In the genomic region with DNA sequence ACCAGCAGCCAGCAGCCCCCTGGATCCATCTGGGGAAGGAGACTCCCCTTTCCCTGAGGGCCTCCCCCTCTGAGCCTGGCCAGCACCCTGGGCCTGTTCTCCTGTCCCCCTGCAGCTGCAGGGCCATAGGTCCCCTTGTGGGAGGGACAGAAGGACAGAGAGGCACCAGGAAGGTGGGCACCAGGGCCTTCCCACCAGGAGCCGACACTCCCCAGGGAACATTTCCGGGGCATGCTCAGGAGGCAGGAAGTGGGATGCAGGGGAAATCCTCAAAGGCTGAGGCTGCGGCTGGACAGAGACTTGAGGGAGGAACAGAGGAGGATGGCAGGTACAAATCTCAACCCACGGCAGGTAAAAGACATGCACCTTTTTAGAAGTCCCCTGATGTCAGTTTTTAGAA, we compare ENCODE assay signal across 25 cellular contexts.
"Had no signal": no experiment of that assay in that cellular context is flagged by ENCODE, and none has a peak within 500 bp of the region (broad histone marks: within the 10 kb centered on the region; RNA-seq: fewer than 3 reads in every experiment).

No MANE protein-coding gene starts in this region.

- H3K36me3 ChIP-seq: heart left ventricle, left ventricle myocardium inferior, pancreas, prostate gland, tibial nerve, vagina had no signal

- H3K4me3 ChIP-seq: heart left ventricle, left ventricle myocardium inferior, lung, mucosa of descending colon, pancreas, prostate gland, skin epidermis, tibial nerve, vagina had no signal

- FAIRE-seq: islet of Langerhans, kidney, pancreas had no signal

- H3K27me3 ChIP-seq: heart left ventricle, pancreas, vagina had no signal

- H3K9me3 ChIP-seq: heart left ventricle, left ventricle myocardium inferior, mucosa of descending colon, pancreas, prostate gland, tibial nerve, vagina had no signal

- H3K27ac ChIP-seq: heart left ventricle, left ventricle myocardium inferior, pancreas, prostate gland, skin epidermis, tibial nerve, vagina had no signal

- H3K4me1 ChIP-seq: heart left ventricle, left ventricle myocardium inferior, pancreas, prostate gland, tibial nerve, vagina had no signal

- ATAC-seq: heart left ventricle; mucosa of descending colon; naive thymus-derived CD4-positive, alpha-beta T cell; pancreas; right cardiac atrium; sciatic nerve; stimulated activated memory B cell treated with anti-CD40 and anti-IgM and Interleukin-4, amounts not matched to agents 10 μg/mL and 1 μg/mL and 100 μg/mL, for 72 hours; stimulated activated naive CD8-positive, alpha-beta T cell treated with anti-CD3 and anti-CD28 coated beads, Interleukin-15, amount 100 ng/mL, for 72 hours had no signal

- DNase-seq: hypothalamus; immature natural killer cell; kidney; left ventricle myocardium inferior; midbrain; naive thymus-derived CD4-positive, alpha-beta T cell; pancreas; retina; right cardiac atrium; stimulated activated CD4-positive, alpha-beta T cell treated with anti-CD3 and anti-CD28 coated beads, Interleukin-12 subunit alpha, Interleukin-12 subunit beta, amount 100 ng/mL, for 4 hours; stimulated activated CD4-positive, alpha-beta T cell treated with anti-CD3 and anti-CD28 coated beads, Interleukin-15, amount 100 ng/mL, for 24 hours; stimulated activated CD4-positive, alpha-beta T cell treated with anti-CD3 and anti-CD28 coated beads, Interleukin-4, amount 100 ng/mL, for 24 hours; stimulated activated naive CD4-positive, alpha-beta T cell treated with Interleukin-2 at 50 U/mL for 16 hours; stimulated activated naive CD8-positive, alpha-beta T cell treated with anti-CD3 and anti-CD28 coated beads, Interleukin-15, amount 100 ng/mL, for 72 hours; substantia nigra had no signal
